In genomic region chr6:74798302-74798701, GRCh38 we compare ENCODE assay signal across 22 cellular contexts.
"Had no signal": no experiment of that assay in that cellular context is flagged by ENCODE, and none has a peak within 500 bp of the region (broad histone marks: within the 10 kb centered on the region; RNA-seq: fewer than 3 reads in every experiment).

No MANE protein-coding gene starts in this region.

- H3K4me1 ChIP-seq: foreskin keratinocyte, left ventricle myocardium inferior, lower lobe of right lung, right atrium auricular region, sigmoid colon, stomach, transverse colon had no signal

- H3K36me3 Mint-ChIP-seq: memory B cell, mesothelial cell of epicardium had no signal

- H3K4me3 ChIP-seq: left ventricle myocardium inferior, lower lobe of right lung, right atrium auricular region, sigmoid colon, skin epidermis, stomach, thoracic aorta, transverse colon had no signal

- H3K27ac ChIP-seq: foreskin keratinocyte, left ventricle myocardium inferior, lower lobe of right lung, right atrium auricular region, sigmoid colon, skin epidermis, stomach, thoracic aorta, transverse colon had no signal

- H3K4me1 Mint-ChIP-seq: endodermal cell, memory B cell, mesothelial cell of epicardium, natural killer cell, neural crest cell had no signal

- ATAC-seq: foreskin keratinocyte, left cardiac atrium, lower lobe of right lung, natural killer cell had no signal

- H3K9me3 ChIP-seq: lower lobe of right lung, thoracic aorta, transverse colon had no signal

- H3K4me3 Mint-ChIP-seq: endodermal cell, memory B cell, mesothelial cell of epicardium, natural killer cell, neural crest cell had no signal

- H3K27me3 Mint-ChIP-seq: memory B cell had no signal

- H3K27me3 ChIP-seq: foreskin keratinocyte, right atrium auricular region, sigmoid colon, stomach, transverse colon had no signal

- DNase-seq: effector CD4-positive, alpha-beta T cell; endodermal cell; erythroblast; foreskin keratinocyte; kidney; left cardiac atrium; left ventricle myocardium inferior; lower lobe of right lung; natural killer cell; sigmoid colon; stimulated activated CD4-positive, alpha-beta T cell treated with anti-CD3 and anti-CD28 coated beads, Interleukin-2, amount 100 ng/mL, for 24 hours; stimulated activated naive CD4-positive, alpha-beta T cell; stomach; substantia nigra; transverse colon had no signal

- FAIRE-seq: endothelial cell of umbilical vein, kidney had no signal

- H3K27ac Mint-ChIP-seq: endodermal cell, memory B cell, mesothelial cell of epicardium, natural killer cell had no signal

- H3K36me3 ChIP-seq: left ventricle myocardium inferior, lower lobe of right lung, right atrium auricular region, sigmoid colon, stomach, thoracic aorta, transverse colon had no signal
